Comparison of ENCODE assay signal across 23 cellular contexts in genomic region chr10:28912017-28912783, GRCh38.
"Had no signal": no experiment of that assay in that cellular context is flagged by ENCODE, and none has a peak within 500 bp of the region (broad histone marks: within the 10 kb centered on the region; RNA-seq: fewer than 3 reads in every experiment).

No MANE protein-coding gene starts in this region.

- H3K4me3 ChIP-seq: colonic mucosa, pancreas, prostate gland, right lobe of liver, spleen, transverse colon had no signal

- H3K9me3 ChIP-seq: colonic mucosa, pancreas, prostate gland, right lobe of liver, spleen, transverse colon had no signal

- H3K27me3 ChIP-seq: colonic mucosa, foreskin keratinocyte, pancreas, right lobe of liver, spleen, transverse colon had no signal

- H3K4me1 ChIP-seq: colonic mucosa, pancreas, prostate gland, right lobe of liver, spleen, transverse colon had no signal

- DNase-seq: cerebellar nuclear complex; colonic mucosa; dermis blood vessel endothelial cell; effector CD4-positive, alpha-beta T cell; endodermal cell; erythroblast; foreskin keratinocyte; head of caudate nucleus; hippocampal formation; mammary epithelial cell; natural killer cell; occipital lobe; pancreas; right lobe of liver; spleen; stimulated activated CD4-positive, alpha-beta T cell treated with anti-CD3 and anti-CD28 coated beads, Interleukin-15, amount 100 ng/mL, for 24 hours; stimulated activated CD4-positive, alpha-beta T cell treated with anti-CD3 and anti-CD28 coated beads, Interleukin-1b, Interleukin-23, amount 100 ng/mL, for 48 hours; stimulated activated CD4-positive, alpha-beta T cell treated with anti-CD3 and anti-CD28 coated beads, Interleukin-4, amount 100 ng/mL, for 24 hours; transverse colon had no signal

- H3K27ac Mint-ChIP-seq: endodermal cell; natural killer cell; stimulated activated memory B cell treated with anti-CD40 and anti-IgM and Interleukin-4, amounts not matched to agents 10 μg/mL and 1 μg/mL and 100 μg/mL, for 72 hours; stimulated activated naive CD8-positive, alpha-beta T cell treated with anti-CD3 and anti-CD28 coated beads, Interleukin-15, Interleukin-2, amounts not matched to agents 100 ng/mL and 50 ng/mL, for 24 hours had no signal

- H3K27ac ChIP-seq: colonic mucosa, foreskin keratinocyte, pancreas, prostate gland, right lobe of liver, spleen, transverse colon had no signal

- H3K4me3 Mint-ChIP-seq: endodermal cell; natural killer cell; stimulated activated memory B cell treated with anti-CD40 and anti-IgM and Interleukin-4, amounts not matched to agents 10 μg/mL and 1 μg/mL and 100 μg/mL, for 72 hours; stimulated activated naive CD8-positive, alpha-beta T cell treated with anti-CD3 and anti-CD28 coated beads, Interleukin-15, Interleukin-2, amounts not matched to agents 100 ng/mL and 50 ng/mL, for 24 hours had no signal

- ATAC-seq: foreskin keratinocyte; left lobe of liver; natural killer cell; pancreas; right lobe of liver; stimulated activated memory B cell treated with anti-CD40 and anti-IgM and Interleukin-4, amounts not matched to agents 10 μg/mL and 1 μg/mL and 100 μg/mL, for 72 hours had no signal

- H3K36me3 Mint-ChIP-seq: natural killer cell; stimulated activated memory B cell treated with anti-CD40 and anti-IgM and Interleukin-4, amounts not matched to agents 10 μg/mL and 1 μg/mL and 100 μg/mL, for 72 hours had no signal

- H3K36me3 ChIP-seq: colonic mucosa, pancreas, prostate gland, right lobe of liver, spleen, transverse colon had no signal

- H3K4me1 Mint-ChIP-seq: natural killer cell; stimulated activated memory B cell treated with anti-CD40 and anti-IgM and Interleukin-4, amounts not matched to agents 10 μg/mL and 1 μg/mL and 100 μg/mL, for 72 hours had no signal

- H3K9me3 Mint-ChIP-seq: endodermal cell; stimulated activated memory B cell treated with anti-CD40 and anti-IgM and Interleukin-4, amounts not matched to agents 10 μg/mL and 1 μg/mL and 100 μg/mL, for 72 hours; stimulated activated naive CD8-positive, alpha-beta T cell treated with anti-CD3 and anti-CD28 coated beads, Interleukin-15, Interleukin-2, amounts not matched to agents 100 ng/mL and 50 ng/mL, for 24 hours had no signal

- H3K27me3 Mint-ChIP-seq: stimulated activated memory B cell treated with anti-CD40 and anti-IgM and Interleukin-4, amounts not matched to agents 10 μg/mL and 1 μg/mL and 100 μg/mL, for 72 hours; stimulated activated naive CD8-positive, alpha-beta T cell treated with anti-CD3 and anti-CD28 coated beads, Interleukin-15, Interleukin-2, amounts not matched to agents 100 ng/mL and 50 ng/mL, for 24 hours had no signal
